ENCODE assay signal across 2 cellular contexts in the genomic region with DNA sequence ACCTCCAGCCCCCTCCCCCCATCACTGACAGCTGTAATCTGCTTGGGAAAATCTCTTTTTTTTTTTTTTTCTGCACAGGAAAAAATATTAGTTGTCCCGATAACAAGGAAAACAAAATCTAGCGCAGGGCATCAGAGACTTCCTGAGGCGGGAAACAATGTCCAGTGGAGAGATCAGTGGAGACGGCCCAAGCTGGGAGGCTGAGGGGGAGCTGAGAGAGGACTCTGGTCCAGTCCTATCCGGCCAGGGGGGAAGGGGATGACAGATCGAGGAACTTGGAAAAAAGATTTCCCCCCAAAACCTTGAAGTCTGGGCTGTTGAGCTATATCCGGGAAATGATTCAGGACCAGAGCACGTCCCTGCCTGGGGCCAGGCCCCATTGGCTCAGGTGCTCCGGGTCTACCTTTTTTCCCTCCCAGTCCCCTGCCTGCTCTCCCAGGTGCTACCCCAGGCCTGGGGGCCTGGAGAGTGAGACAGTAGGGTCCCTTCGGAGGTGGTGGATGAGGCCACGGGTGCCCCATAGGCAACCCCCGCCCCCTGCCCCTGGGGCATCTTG.
A peak's percentile ranks its signal among the peaks of the same experiment; 100 is the strongest.
TF ChIP-seq lines count a peak whose summit lies in the region.

No MANE protein-coding gene starts in this region.

TF ChIP-seq in HEK293, 187 proteins besides CTCF, POLR2A, EP300 and RAD21 (continued from another document):
- TF ChIP-seq, protein P1, sequence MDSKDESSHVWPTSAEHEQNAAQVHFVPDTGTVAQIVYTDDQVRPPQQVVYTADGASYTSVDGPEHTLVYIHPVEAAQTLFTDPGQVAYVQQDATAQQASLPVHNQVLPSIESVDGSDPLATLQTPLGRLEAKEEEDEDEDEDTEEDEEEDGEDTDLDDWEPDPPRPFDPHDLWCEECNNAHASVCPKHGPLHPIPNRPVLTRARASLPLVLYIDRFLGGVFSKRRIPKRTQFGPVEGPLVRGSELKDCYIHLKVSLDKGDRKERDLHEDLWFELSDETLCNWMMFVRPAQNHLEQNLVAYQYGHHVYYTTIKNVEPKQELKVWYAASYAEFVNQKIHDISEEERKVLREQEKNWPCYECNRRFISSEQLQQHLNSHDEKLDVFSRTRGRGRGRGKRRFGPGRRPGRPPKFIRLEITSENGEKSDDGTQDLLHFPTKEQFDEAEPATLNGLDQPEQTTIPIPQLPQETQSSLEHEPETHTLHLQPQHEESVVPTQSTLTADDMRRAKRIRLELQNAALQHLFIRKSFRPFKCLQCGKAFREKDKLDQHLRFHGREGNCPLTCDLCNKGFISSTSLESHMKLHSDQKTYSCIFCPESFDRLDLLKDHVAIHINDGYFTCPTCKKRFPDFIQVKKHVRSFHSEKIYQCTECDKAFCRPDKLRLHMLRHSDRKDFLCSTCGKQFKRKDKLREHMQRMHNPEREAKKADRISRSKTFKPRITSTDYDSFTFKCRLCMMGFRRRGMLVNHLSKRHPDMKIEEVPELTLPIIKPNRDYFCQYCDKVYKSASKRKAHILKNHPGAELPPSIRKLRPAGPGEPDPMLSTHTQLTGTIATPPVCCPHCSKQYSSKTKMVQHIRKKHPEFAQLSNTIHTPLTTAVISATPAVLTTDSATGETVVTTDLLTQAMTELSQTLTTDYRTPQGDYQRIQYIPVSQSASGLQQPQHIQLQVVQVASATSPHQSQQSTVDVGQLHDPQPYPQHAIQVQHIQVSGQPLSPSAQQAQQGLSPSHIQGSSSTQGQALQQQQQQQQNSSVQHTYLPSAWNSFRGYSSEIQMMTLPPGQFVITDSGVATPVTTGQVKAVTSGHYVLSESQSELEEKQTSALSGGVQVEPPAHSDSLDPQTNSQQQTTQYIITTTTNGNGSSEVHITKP (tag by site-specific recombination; IDR thresholded peaks at IDR 0.05): 0 out of 2 replicates have a peak, but pooled peaks have one; percentile 19

TF ChIP-seq in SK-N-SH treated with all-trans-retinoic acid at 6 μM for 48 hours, 23 proteins besides CTCF, POLR2A, EP300 and RAD21 (continued from another document):
- TF ChIP-seq, protein P2, sequence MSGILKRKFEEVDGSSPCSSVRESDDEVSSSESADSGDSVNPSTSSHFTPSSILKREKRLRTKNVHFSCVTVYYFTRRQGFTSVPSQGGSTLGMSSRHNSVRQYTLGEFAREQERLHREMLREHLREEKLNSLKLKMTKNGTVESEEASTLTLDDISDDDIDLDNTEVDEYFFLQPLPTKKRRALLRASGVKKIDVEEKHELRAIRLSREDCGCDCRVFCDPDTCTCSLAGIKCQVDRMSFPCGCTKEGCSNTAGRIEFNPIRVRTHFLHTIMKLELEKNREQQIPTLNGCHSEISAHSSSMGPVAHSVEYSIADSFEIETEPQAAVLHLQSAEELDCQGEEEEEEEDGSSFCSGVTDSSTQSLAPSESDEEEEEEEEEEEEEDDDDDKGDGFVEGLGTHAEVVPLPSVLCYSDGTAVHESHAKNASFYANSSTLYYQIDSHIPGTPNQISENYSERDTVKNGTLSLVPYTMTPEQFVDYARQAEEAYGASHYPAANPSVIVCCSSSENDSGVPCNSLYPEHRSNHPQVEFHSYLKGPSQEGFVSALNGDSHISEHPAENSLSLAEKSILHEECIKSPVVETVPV (CRISPR knock-in tag; IDR thresholded peaks at IDR 0.05): no peak
- TF ChIP-seq TOX (CRISPR knock-in tag; IDR thresholded peaks at IDR 0.05; ENCODE audit: borderline replicate concordance) (no peak), TCF4 (CRISPR knock-in tag; IDR thresholded peaks at IDR 0.05; ENCODE audit: borderline replicate concordance) (no peak), ZFP30 (CRISPR knock-in tag; IDR thresholded peaks at IDR 0.05) (no peak), ZNF565 (CRISPR knock-in tag; conservative IDR thresholded peaks at IDR 0.05; ENCODE audit: low read depth) (no peak), CSDC2 (CRISPR knock-in tag; IDR thresholded peaks at IDR 0.05) (no peak), BACH2 (CRISPR knock-in tag; IDR thresholded peaks at IDR 0.05; ENCODE audit: borderline replicate concordance) (no peak), SNAI2 (CRISPR knock-in tag; IDR thresholded peaks at IDR 0.05) (no peak), ZC3H10 (CRISPR knock-in tag; IDR thresholded peaks at IDR 0.05) (no peak), GLIS3 (CRISPR knock-in tag; IDR thresholded peaks at IDR 0.05) (no peak), ZNF8 (CRISPR knock-in tag; IDR thresholded peaks at IDR 0.05) (no peak)
- TF ChIP-seq, protein P3, sequence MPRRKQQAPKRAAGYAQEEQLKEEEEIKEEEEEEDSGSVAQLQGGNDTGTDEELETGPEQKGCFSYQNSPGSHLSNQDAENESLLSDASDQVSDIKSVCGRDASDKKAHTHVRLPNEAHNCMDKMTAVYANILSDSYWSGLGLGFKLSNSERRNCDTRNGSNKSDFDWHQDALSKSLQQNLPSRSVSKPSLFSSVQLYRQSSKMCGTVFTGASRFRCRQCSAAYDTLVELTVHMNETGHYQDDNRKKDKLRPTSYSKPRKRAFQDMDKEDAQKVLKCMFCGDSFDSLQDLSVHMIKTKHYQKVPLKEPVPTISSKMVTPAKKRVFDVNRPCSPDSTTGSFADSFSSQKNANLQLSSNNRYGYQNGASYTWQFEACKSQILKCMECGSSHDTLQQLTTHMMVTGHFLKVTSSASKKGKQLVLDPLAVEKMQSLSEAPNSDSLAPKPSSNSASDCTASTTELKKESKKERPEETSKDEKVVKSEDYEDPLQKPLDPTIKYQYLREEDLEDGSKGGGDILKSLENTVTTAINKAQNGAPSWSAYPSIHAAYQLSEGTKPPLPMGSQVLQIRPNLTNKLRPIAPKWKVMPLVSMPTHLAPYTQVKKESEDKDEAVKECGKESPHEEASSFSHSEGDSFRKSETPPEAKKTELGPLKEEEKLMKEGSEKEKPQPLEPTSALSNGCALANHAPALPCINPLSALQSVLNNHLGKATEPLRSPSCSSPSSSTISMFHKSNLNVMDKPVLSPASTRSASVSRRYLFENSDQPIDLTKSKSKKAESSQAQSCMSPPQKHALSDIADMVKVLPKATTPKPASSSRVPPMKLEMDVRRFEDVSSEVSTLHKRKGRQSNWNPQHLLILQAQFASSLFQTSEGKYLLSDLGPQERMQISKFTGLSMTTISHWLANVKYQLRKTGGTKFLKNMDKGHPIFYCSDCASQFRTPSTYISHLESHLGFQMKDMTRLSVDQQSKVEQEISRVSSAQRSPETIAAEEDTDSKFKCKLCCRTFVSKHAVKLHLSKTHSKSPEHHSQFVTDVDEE (CRISPR knock-in tag; IDR thresholded peaks at IDR 0.05): no peak
- TF ChIP-seq, protein P4, sequence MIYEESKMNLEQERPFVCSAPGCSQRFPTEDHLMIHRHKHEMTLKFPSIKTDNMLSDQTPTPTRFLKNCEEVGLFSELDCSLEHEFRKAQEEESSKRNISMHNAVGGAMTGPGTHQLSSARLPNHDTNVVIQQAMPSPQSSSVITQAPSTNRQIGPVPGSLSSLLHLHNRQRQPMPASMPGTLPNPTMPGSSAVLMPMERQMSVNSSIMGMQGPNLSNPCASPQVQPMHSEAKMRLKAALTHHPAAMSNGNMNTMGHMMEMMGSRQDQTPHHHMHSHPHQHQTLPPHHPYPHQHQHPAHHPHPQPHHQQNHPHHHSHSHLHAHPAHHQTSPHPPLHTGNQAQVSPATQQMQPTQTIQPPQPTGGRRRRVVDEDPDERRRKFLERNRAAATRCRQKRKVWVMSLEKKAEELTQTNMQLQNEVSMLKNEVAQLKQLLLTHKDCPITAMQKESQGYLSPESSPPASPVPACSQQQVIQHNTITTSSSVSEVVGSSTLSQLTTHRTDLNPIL (CRISPR knock-in tag; IDR thresholded peaks at IDR 0.05; ENCODE audit: low read depth): no peak
- TF ChIP-seq, protein P5, sequence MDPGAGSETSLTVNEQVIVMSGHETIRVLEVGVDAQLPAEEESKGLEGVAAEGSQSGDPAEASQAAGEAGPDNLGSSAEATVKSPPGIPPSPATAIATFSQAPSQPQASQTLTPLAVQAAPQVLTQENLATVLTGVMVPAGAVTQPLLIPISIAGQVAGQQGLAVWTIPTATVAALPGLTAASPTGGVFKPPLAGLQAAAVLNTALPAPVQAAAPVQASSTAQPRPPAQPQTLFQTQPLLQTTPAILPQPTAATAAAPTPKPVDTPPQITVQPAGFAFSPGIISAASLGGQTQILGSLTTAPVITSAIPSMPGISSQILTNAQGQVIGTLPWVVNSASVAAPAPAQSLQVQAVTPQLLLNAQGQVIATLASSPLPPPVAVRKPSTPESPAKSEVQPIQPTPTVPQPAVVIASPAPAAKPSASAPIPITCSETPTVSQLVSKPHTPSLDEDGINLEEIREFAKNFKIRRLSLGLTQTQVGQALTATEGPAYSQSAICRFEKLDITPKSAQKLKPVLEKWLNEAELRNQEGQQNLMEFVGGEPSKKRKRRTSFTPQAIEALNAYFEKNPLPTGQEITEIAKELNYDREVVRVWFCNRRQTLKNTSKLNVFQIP (CRISPR knock-in tag; IDR thresholded peaks at IDR 0.05; ENCODE audit: borderline replicate concordance, low read depth): no peak
